Comparison of ENCODE assay signal across 11 cellular contexts in the genomic region with DNA sequence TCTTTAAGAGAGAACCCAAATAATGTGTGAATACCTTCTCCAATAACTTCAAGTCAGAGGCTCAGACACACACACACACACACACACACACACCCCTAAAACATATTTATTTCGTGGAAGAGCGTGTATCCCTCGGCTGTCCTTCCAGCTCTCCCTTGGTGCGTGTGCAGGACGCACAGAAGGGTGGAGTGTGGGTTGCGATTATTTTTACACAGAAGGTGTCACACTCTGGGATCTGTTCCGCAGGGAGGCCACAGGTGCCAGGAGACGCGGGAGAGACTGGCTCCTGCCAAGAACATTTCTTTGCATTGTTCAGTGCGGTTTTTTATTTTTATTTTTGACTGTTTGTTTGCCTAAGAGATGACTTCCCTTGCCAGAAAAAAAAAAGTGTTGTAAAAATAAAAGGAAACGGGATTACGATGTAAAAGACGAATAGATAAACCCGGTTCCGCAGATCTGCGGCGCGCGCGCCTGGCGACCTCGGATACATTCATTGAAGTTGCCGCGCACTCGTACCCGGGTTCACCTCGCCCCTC. TPM values are rescaled to one million over a fixed set of nuclear protein-coding genes. Genes with fewer than 3 reads are reported as not detected.
DNase-seq lines count a peak whose midpoint lies in the region; ATAC-seq lines count a peak whose summit lies in the region.
"Had no signal": no experiment of that assay in that cellular context is flagged by ENCODE, and none has a peak within 500 bp of the region (broad histone marks: within the 10 kb centered on the region; RNA-seq: fewer than 3 reads in every experiment).

No MANE protein-coding gene starts in this region.

- no peaks in the 10 kb centered on the region for H3K36me3 Mint-ChIP-seq in activated naive CD4-positive, alpha-beta T cell treated with anti-CD3 and anti-CD28 coated beads for 36 hours (ENCODE audit: low read depth)
- peaks cover 4% of the 10 kb centered on the region for H3K36me3 Mint-ChIP-seq in activated T-helper 1 cell treated with anti-CD3 and anti-CD28 coated beads, Interleukin-12 subunit alpha, Interleukin-12 subunit beta, Interleukin-2, Interleukin-4 antibody, amounts not matched to agents 30 ng/mL and 10 ng/mL and 1 ng/mL, durations not matched to agents 14 hours and 24 hours and 36 hours (ENCODE audit: low read depth)
- peaks cover 3 to 5% of the 10 kb centered on the region in 2 donors for H3K36me3 Mint-ChIP-seq in stimulated activated naive B cell treated with anti-CD40 and anti-IgM and Interleukin-4, amounts not matched to agents 10 μg/mL and 1 μg/mL and 100 μg/mL, for 72 hours

- H3K4me1 Mint-ChIP-seq in activated naive CD4-positive, alpha-beta T cell treated with anti-CD3 and anti-CD28 coated beads for 36 hours (ENCODE audit: low read depth): peaks cover 27% of the 10 kb centered on the region
- H3K4me1 Mint-ChIP-seq in activated T-helper 1 cell treated with anti-CD3 and anti-CD28 coated beads, Interleukin-12 subunit alpha, Interleukin-12 subunit beta, Interleukin-2, Interleukin-4 antibody, amounts not matched to agents 30 ng/mL and 10 ng/mL and 1 ng/mL, durations not matched to agents 14 hours and 24 hours and 36 hours (ENCODE audit: low read depth): peaks cover 33% of the 10 kb centered on the region
- H3K4me1 Mint-ChIP-seq in stimulated activated naive B cell treated with anti-CD40 and anti-IgM and Interleukin-4, amounts not matched to agents 10 μg/mL and 1 μg/mL and 100 μg/mL, for 72 hours: peaks cover 21 to 32% of the 10 kb centered on the region in 2 donors

- no peak overlapping the region for H3K27ac Mint-ChIP-seq in activated naive CD4-positive, alpha-beta T cell treated with anti-CD3 and anti-CD28 coated beads for 36 hours
- peak overlapping the region; percentile 75 for H3K27ac Mint-ChIP-seq in activated T-helper 1 cell treated with anti-CD3 and anti-CD28 coated beads, Interleukin-12 subunit alpha, Interleukin-12 subunit beta, Interleukin-2, Interleukin-4 antibody, amounts not matched to agents 30 ng/mL and 10 ng/mL and 1 ng/mL, durations not matched to agents 14 hours and 24 hours and 36 hours
- H3K27ac Mint-ChIP-seq in stimulated activated naive B cell treated with anti-CD40 and anti-IgM and Interleukin-4, amounts not matched to agents 10 μg/mL and 1 μg/mL and 100 μg/mL, for 72 hours: peak overlapping the region; percentile 80

- no peak for DNase-seq in activated naive CD4-positive, alpha-beta T cell treated with anti-CD3 and anti-CD28 coated beads for 36 hours
- DNase-seq in activated naive CD4-positive, alpha-beta T cell treated with Interleukin-2 at 50 U/mL for 16 hours: no peak
- DNase-seq in activated T-helper 1 cell treated with anti-CD3 and anti-CD28 coated beads, Interleukin-12 subunit alpha, Interleukin-12 subunit beta, Interleukin-2, Interleukin-4 antibody, amounts not matched to agents 30 ng/mL and 10 ng/mL and 1 ng/mL, durations not matched to agents 14 hours and 24 hours and 36 hours (ENCODE audit: low spot score): no peak
- DNase-seq in islet precursor cell: peak; percentile 47
- no peak for DNase-seq in stimulated activated naive B cell treated with anti-CD40 and anti-IgM and Interleukin-4, amounts not matched to agents 10 μg/mL and 1 μg/mL and 100 μg/mL, for 72 hours
- no peak for DNase-seq in central memory CD4-positive, alpha-beta T cell
- DNase-seq in stimulated activated CD4-positive, alpha-beta T cell treated with anti-CD3 and anti-CD28 coated beads, Interleukin-2, amount 100 ng/mL, for 48 hours: no peak
- DNase-seq: C1 segment of cervical spinal cord had no signal

- intact Hi-C loops in activated naive CD4-positive, alpha-beta T cell treated with anti-CD3 and anti-CD28 coated beads for 36 hours (cut with micrococcal nuclease): loop anchor here (2.0 kb wide), 1 partner anchor 18 kb away; no protein-coding TSS in a partner anchor
- intact Hi-C loops in activated T-helper 1 cell treated with anti-CD3 and anti-CD28 coated beads, Interleukin-12 subunit alpha, Interleukin-12 subunit beta, Interleukin-2, Interleukin-4 antibody, amounts not matched to agents 30 ng/mL and 10 ng/mL and 1 ng/mL, durations not matched to agents 14 hours and 24 hours and 36 hours (cut with micrococcal nuclease): loop anchor here (5.0 kb wide), 2 partner anchors 336 to 1259 kb away; a partner anchor contains a TSS

- peak overlapping the region; percentile 72 for H3K4me3 Mint-ChIP-seq in activated naive CD4-positive, alpha-beta T cell treated with anti-CD3 and anti-CD28 coated beads for 36 hours
- H3K4me3 Mint-ChIP-seq in activated T-helper 1 cell treated with anti-CD3 and anti-CD28 coated beads, Interleukin-12 subunit alpha, Interleukin-12 subunit beta, Interleukin-2, Interleukin-4 antibody, amounts not matched to agents 30 ng/mL and 10 ng/mL and 1 ng/mL, durations not matched to agents 14 hours and 24 hours and 36 hours: peak overlapping the region; percentile 79
- H3K4me3 Mint-ChIP-seq in stimulated activated naive B cell treated with anti-CD40 and anti-IgM and Interleukin-4, amounts not matched to agents 10 μg/mL and 1 μg/mL and 100 μg/mL, for 72 hours: peak overlapping the region; percentile 75 to 85

- H3K9me3 Mint-ChIP-seq in activated naive CD4-positive, alpha-beta T cell treated with anti-CD3 and anti-CD28 coated beads for 36 hours: no peaks in the 10 kb centered on the region
- no peaks in the 10 kb centered on the region for H3K9me3 Mint-ChIP-seq in activated T-helper 1 cell treated with anti-CD3 and anti-CD28 coated beads, Interleukin-12 subunit alpha, Interleukin-12 subunit beta, Interleukin-2, Interleukin-4 antibody, amounts not matched to agents 30 ng/mL and 10 ng/mL and 1 ng/mL, durations not matched to agents 14 hours and 24 hours and 36 hours
- H3K9me3 Mint-ChIP-seq in stimulated activated naive B cell treated with anti-CD40 and anti-IgM and Interleukin-4, amounts not matched to agents 10 μg/mL and 1 μg/mL and 100 μg/mL, for 72 hours: no peaks in the 10 kb centered on the region

- no peak for ATAC-seq in stimulated activated naive B cell treated with anti-CD40 and anti-IgM and Interleukin-4, amounts not matched to agents 10 μg/mL and 1 μg/mL and 100 μg/mL, for 72 hours (replicated peaks)
- ATAC-seq in activated CD4-positive, CD25-positive, alpha-beta regulatory T cell treated with anti-CD3 and anti-CD28 coated beads, Interleukin-2, amount 50 U/mL, for 24 hours: no peak

- H3K27me3 Mint-ChIP-seq in activated naive CD4-positive, alpha-beta T cell treated with anti-CD3 and anti-CD28 coated beads for 36 hours (ENCODE audit: low read depth): peaks cover 77% of the 10 kb centered on the region
- H3K27me3 Mint-ChIP-seq in activated T-helper 1 cell treated with anti-CD3 and anti-CD28 coated beads, Interleukin-12 subunit alpha, Interleukin-12 subunit beta, Interleukin-2, Interleukin-4 antibody, amounts not matched to agents 30 ng/mL and 10 ng/mL and 1 ng/mL, durations not matched to agents 14 hours and 24 hours and 36 hours (ENCODE audit: insufficient read depth): peaks cover 80% of the 10 kb centered on the region
- peaks cover 74 to 81% of the 10 kb centered on the region in 2 donors for H3K27me3 Mint-ChIP-seq in stimulated activated naive B cell treated with anti-CD40 and anti-IgM and Interleukin-4, amounts not matched to agents 10 μg/mL and 1 μg/mL and 100 μg/mL, for 72 hours

- CTCF ChIA-PET in activated naive CD4-positive, alpha-beta T cell treated with anti-CD3 and anti-CD28 coated beads for 36 hours (lab: Charles Lee): interaction anchor here (0.7 to 1.6 kb wide), 3 partner anchors 22 to 34 kb away, joined by 3 to 4 read pairs (median 3); no protein-coding TSS in a partner anchor

RNA-seq across cellular contexts. Expression of a gene that starts 11.9 kb away (rescaled TPM):
- total RNA-seq in activated naive CD4-positive, alpha-beta T cell treated with anti-CD3 and anti-CD28 coated beads for 36 hours: not detected
- not detected in 2 replicates for total RNA-seq in activated T-helper 1 cell treated with anti-CD3 and anti-CD28 coated beads, Interleukin-12 subunit alpha, Interleukin-12 subunit beta, Interleukin-2, Interleukin-4 antibody, amounts not matched to agents 30 ng/mL and 10 ng/mL and 1 ng/mL, durations not matched to agents 14 hours and 24 hours and 36 hours
- total RNA-seq: T-helper 1 cell treated with Interleukin-12 subunit alpha and Interleukin-12 subunit beta and Interleukin-4 antibody, amounts not matched to agents 30 ng/mL and 1 ng/mL, for 36 hours had no signal

RNA-seq across cellular contexts. Expression of a gene that starts 47.2 kb away (rescaled TPM):
- total RNA-seq in activated naive CD4-positive, alpha-beta T cell treated with anti-CD3 and anti-CD28 coated beads for 36 hours: not detected
- not detected in 2 replicates for total RNA-seq in activated T-helper 1 cell treated with anti-CD3 and anti-CD28 coated beads, Interleukin-12 subunit alpha, Interleukin-12 subunit beta, Interleukin-2, Interleukin-4 antibody, amounts not matched to agents 30 ng/mL and 10 ng/mL and 1 ng/mL, durations not matched to agents 14 hours and 24 hours and 36 hours
- total RNA-seq: T-helper 1 cell treated with Interleukin-12 subunit alpha and Interleukin-12 subunit beta and Interleukin-4 antibody, amounts not matched to agents 30 ng/mL and 1 ng/mL, for 36 hours had no signal

RNA-seq across cellular contexts. Expression of a gene that starts 52.8 kb away (rescaled TPM):
- total RNA-seq in activated naive CD4-positive, alpha-beta T cell treated with anti-CD3 and anti-CD28 coated beads for 36 hours: not detected
- not detected in 2 replicates for total RNA-seq in activated T-helper 1 cell treated with anti-CD3 and anti-CD28 coated beads, Interleukin-12 subunit alpha, Interleukin-12 subunit beta, Interleukin-2, Interleukin-4 antibody, amounts not matched to agents 30 ng/mL and 10 ng/mL and 1 ng/mL, durations not matched to agents 14 hours and 24 hours and 36 hours
- total RNA-seq: H4; T-helper 1 cell treated with Interleukin-12 subunit alpha and Interleukin-12 subunit beta and Interleukin-4 antibody, amounts not matched to agents 30 ng/mL and 1 ng/mL, for 36 hours had no signal
